11 cellular contexts compared by ENCODE assay signal in the genomic region with DNA sequence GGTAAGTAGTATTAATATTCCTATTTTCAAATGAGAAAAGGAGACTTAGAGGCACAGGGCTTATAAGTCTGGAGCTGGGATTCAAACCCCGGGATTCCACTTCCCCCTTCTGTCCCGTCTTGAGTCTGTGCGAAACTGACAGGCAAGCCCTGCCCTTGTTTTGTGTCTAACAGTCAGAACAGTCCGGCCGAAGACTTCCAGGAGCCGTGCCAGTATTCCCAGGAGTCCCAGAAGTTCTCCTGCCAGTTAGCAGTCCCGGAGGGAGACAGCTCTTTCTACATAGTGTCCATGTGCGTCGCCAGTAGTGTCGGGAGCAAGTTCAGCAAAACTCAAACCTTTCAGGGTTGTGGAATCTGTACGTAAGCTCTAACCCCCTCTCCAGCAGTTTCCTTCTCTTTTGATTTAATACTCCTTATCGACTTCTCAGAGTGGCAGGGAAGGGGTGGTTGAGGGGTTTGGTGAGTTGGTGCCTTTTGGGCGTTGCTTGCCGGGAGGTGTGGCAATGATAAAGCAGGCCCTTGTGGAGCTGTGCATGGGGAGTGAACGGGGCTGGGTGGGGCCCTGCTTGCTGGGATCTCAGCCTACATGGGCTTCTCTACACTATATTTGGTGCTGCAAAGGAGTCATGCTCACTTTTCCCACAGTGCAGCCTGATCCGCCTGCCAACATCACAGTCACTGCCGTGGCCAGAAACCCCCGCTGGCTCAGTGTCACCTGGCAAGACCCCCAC. TPM values are rescaled to one million over a fixed set of nuclear protein-coding genes. Genes with fewer than 3 reads are reported as not detected.
DNase-seq lines count a peak whose midpoint lies in the region; ATAC-seq and TF ChIP-seq lines count a peak whose summit lies in the region.
"Had no signal": no experiment of that assay in that cellular context is flagged by ENCODE, and none has a peak within 500 bp of the region (broad histone marks: within the 10 kb centered on the region; RNA-seq: fewer than 3 reads in every experiment).

No MANE protein-coding gene starts in this region.

- 19 to 31% methylated on average over 18 of the region's 18 CpGs for WGBS in tibial nerve, 2 donors

- no peaks in the 10 kb centered on the region for H3K9me3 Mint-ChIP-seq in natural killer cell treated with Interleukin-12 subunit alpha and Interleukin-12 subunit beta and Interleukin-15 and Interleukin-18, amount 100 ng/mL, for 72 hours
- H3K9me3 Mint-ChIP-seq: central memory CD8-positive, alpha-beta T cell had no signal

- H3K27ac Mint-ChIP-seq in natural killer cell treated with Interleukin-12 subunit alpha and Interleukin-12 subunit beta and Interleukin-15 and Interleukin-18, amount 100 ng/mL, for 72 hours: peak overlapping the region in 1 of 2 donors; percentile 72

- H3K27me3 ChIP-seq in adipocyte (replicated peaks; ENCODE audit: control insufficient read depth, insufficient read depth, low read length) (no peaks in the 10 kb centered on the region), muscle layer of colon (ENCODE audit: control insufficient read depth in 1 of 2, insufficient read depth in 2 of 2, low read length in 2 of 2) (no peaks in the 10 kb centered on the region), tibial nerve (no peaks in the 10 kb centered on the region)

- H3K36me3 ChIP-seq in adipocyte (ENCODE audit: control insufficient read depth, insufficient read depth, low read length, severe bottlenecking): peaks cover 26% of the 10 kb centered on the region
- H3K36me3 ChIP-seq in muscle layer of colon (ENCODE audit: insufficient read depth, low read length): peaks cover 24% of the 10 kb centered on the region
- peaks cover 0 to 50% (median 5%) of the 10 kb centered on the region in 3 donors for H3K36me3 ChIP-seq in tibial nerve

- H3K4me3 ChIP-seq in adipocyte (ENCODE audit: low read length) (peak overlapping the region; percentile 59), muscle layer of colon (ENCODE audit: low read depth in 1 of 2, low read length in 2 of 2) (peak overlapping the region in 1 of 2 donors; percentile 53), tibial nerve (peak overlapping the region in 1 of 4 donors; percentile 23)

- no peak for ATAC-seq in natural killer cell treated with Interleukin-12 subunit alpha and Interleukin-12 subunit beta and Interleukin-15 and Interleukin-18, amount 100 ng/mL, for 72 hours
- no peak for ATAC-seq in GM18867 (IDR thresholded peaks at IDR 0.05; ENCODE audit: unreplicated experiment)
- ATAC-seq: PC-3 had no signal

- TF ChIP-seq POLR2A in tibial nerve (IDR thresholded peaks at IDR 0.05): no peak

- H3K36me3 Mint-ChIP-seq in natural killer cell treated with Interleukin-12 subunit alpha and Interleukin-12 subunit beta and Interleukin-15 and Interleukin-18, amount 100 ng/mL, for 72 hours: no peaks in the 10 kb centered on the region

- no peaks in the 10 kb centered on the region for H3K9me3 ChIP-seq in adipocyte (ENCODE audit: control insufficient read depth, low read length)
- H3K9me3 ChIP-seq in muscle layer of colon (ENCODE audit: low read length): no peaks in the 10 kb centered on the region
- H3K9me3 ChIP-seq in tibial nerve: no peaks in the 10 kb centered on the region

- peak; percentile 23 to 87 for TF ChIP-seq EP300 in tibial nerve (IDR thresholded peaks at IDR 0.05)

- peak overlapping the region; percentile 72 for H3K9ac ChIP-seq in adipocyte (ENCODE audit: low read length)
- peak overlapping the region; percentile 39 for H3K9ac ChIP-seq in muscle layer of colon (ENCODE audit: low read length)

- H3K4me3 Mint-ChIP-seq in natural killer cell treated with Interleukin-12 subunit alpha and Interleukin-12 subunit beta and Interleukin-15 and Interleukin-18, amount 100 ng/mL, for 72 hours: no peak overlapping the region
- H3K4me3 Mint-ChIP-seq: central memory CD8-positive, alpha-beta T cell had no signal

- TF ChIP-seq CTCF in tibial nerve (IDR thresholded peaks at IDR 0.05): no peak

- peaks cover 34 to 44% of the 10 kb centered on the region in 2 donors for H3K4me1 Mint-ChIP-seq in natural killer cell treated with Interleukin-12 subunit alpha and Interleukin-12 subunit beta and Interleukin-15 and Interleukin-18, amount 100 ng/mL, for 72 hours (ENCODE audit: low read depth in 2 of 2)

- peaks cover 44% of the 10 kb centered on the region for H3K4me1 ChIP-seq in adipocyte (ENCODE audit: control insufficient read depth, insufficient read depth, low read length)
- peaks cover 61% of the 10 kb centered on the region for H3K4me1 ChIP-seq in muscle layer of colon (ENCODE audit: insufficient read depth, low read length)
- peaks cover 0 to 71% (median 36%) of the 10 kb centered on the region in 4 donors for H3K4me1 ChIP-seq in tibial nerve

- peaks cover 0 to 3% of the 10 kb centered on the region in 2 donors for H3K27me3 Mint-ChIP-seq in natural killer cell treated with Interleukin-12 subunit alpha and Interleukin-12 subunit beta and Interleukin-15 and Interleukin-18, amount 100 ng/mL, for 72 hours
- H3K27me3 Mint-ChIP-seq: central memory CD8-positive, alpha-beta T cell had no signal

- no peak for DNase-seq in adipocyte (ENCODE audit: low read depth)
- DNase-seq in fibroblast of peridontal ligament (ENCODE audit: extremely low read depth): peak; percentile 85
- peak; percentile 75 to 76 for DNase-seq in tibial nerve (ENCODE audit: low spot score in 2 of 2)
- no peak for DNase-seq in EL
- DNase-seq in NCI-H2171 (lab: John Stamatoyannopoulos, UW): no peak
- DNase-seq in natural killer cell treated with Interleukin-12 subunit alpha and Interleukin-12 subunit beta and Interleukin-15 and Interleukin-18, amount 100 ng/mL, for 72 hours (ENCODE audit: low spot score): no peak
- DNase-seq: activated CD4-positive, alpha-beta T cell treated with anti-CD3 and anti-CD28 coated beads for 48 hours; PC-3 had no signal

- peak overlapping the region; percentile 88 for H3K27ac ChIP-seq in muscle layer of colon (ENCODE audit: low read depth, low read length)
- H3K27ac ChIP-seq in tibial nerve: peak overlapping the region; percentile 43 to 86 (median 79)

RNA-seq across cellular contexts. Expression of a gene that starts 29.4 kb away (rescaled TPM):
- 10 to 100 TPM; 31.6 to 53.7 (median 33.5) TPM for total RNA-seq in tibial nerve
- total RNA-seq in natural killer cell treated with Interleukin-12 subunit alpha and Interleukin-12 subunit beta and Interleukin-15 and Interleukin-18, amount 100 ng/mL, for 72 hours: 1 to 10 TPM; 2.3 to 4.0 TPM

Comparison
In these comparisons a context has a peak if more than half of its experiments do, and no peak if none do; other contexts are left out.
1. DNase-seq: peak in fibroblast of peridontal ligament (single experiment) and tibial nerve (2 of 2); none in adipocyte (single experiment), EL (single experiment), NCI-H2171 (single experiment) and natural killer cell treated with Interleukin-12 subunit alpha and Interleukin-12 subunit beta and Interleukin-15 and Interleukin-18, amount 100 ng/mL, for 72 hours (single experiment).
2. RNA of a gene that starts 29.4 kb away (total RNA-seq): 31.6 to 53.7 TPM in tibial nerve; 2.3 to 4.0 TPM in natural killer cell treated with Interleukin-12 subunit alpha and Interleukin-12 subunit beta and Interleukin-15 and Interleukin-18, amount 100 ng/mL, for 72 hours; every median in the first group is over 4 times any median in the second.